ENCODE assay signal across 36 cellular contexts in the genomic region with DNA sequence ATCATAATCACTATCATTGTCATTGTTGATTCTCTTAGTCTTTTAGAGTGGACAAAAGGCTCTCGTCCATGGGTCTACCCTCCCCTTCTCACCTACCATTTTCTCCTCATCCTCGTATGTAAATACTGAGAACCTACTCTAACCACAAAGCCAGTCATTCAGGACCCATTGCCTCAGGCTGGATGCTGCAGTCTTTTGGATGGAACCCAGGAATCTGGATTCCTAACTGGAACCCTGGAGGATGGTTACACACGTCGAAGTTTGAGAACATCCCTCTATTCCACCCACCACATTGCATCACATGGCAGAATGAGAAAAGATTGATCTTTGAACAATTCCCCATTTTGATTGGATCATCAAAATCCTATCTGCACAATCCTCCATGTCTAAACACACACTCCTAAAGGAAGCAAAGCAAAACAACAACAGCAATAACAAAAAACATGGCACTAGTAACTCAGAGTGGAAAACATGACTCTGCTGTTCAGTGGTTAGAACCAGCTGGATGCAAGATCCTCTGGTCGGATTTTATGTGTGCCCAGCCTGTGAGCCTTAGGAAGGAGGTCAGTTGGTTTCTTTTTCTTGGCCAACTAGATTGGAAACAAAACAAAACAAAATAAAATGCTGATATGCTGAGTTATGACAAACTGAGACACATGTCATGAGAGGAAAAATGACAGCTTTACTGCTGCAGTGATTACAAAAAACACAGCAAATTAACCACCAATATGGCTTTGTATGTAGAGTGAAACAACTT. TPM values are rescaled to one million over a fixed set of nuclear protein-coding genes. Genes with fewer than 3 reads are reported as not detected.
"Had no signal": no experiment of that assay in that cellular context is flagged by ENCODE, and none has a peak within 500 bp of the region (broad histone marks: within the 10 kb centered on the region; RNA-seq: fewer than 3 reads in every experiment).

No MANE protein-coding gene starts in this region.

- H3K27me3 ChIP-seq: adrenal gland, brain microvascular endothelial cell, Peyer's patch had no signal

- DNase-seq: activated CD4-positive, alpha-beta T cell treated with anti-CD3 and anti-CD28 coated beads for 36 hours; activated CD4-positive, alpha-beta T cell treated with anti-CD3 and anti-CD28 coated beads, Interleukin-2, amount 10 ng/mL, durations not matched to agents 7 days and 5 days; activated CD4-positive, alpha-beta T cell treated with anti-CD3 and anti-CD28 coated beads, Interleukin-2, amount 50 U/mL, for 48 hours; activated CD8-positive, alpha-beta memory T cell treated with anti-CD3 and anti-CD28 coated beads, Interleukin-2, amount 50 U/mL, for 4 hours; activated gamma-delta T cell treated with Interleukin-2 at 50 U/mL for 16 hours; activated naive CD4-positive, alpha-beta T cell treated with anti-CD3 and anti-CD28 coated beads, Interleukin-2, amount 50 U/mL, for 16 hours; activated T-cell treated with anti-CD3 and anti-CD28 coated beads for 4 hours; activated T-cell treated with anti-CD3 and anti-CD28 coated beads, Interleukin-2, amount 50 U/mL, for 4 hours; adrenal gland; brain microvascular endothelial cell; central memory CD4-positive, alpha-beta T cell; NCI-H1105; NCI-H1417 treated with DMSO at 0.1 percent for 48 hours; NCI-H187 treated with DMSO at 0.1 percent for 48 hours; NCI-H2081; NCI-H2171 treated with DMSO at 0.1 percent for 48 hours; NCI-H226; NCI-H446 treated with DMSO at 0.1 percent for 48 hours; NCI-H524; NCI-H69; NCI-H82; PC-3; Peyer's patch; RPMI8226; SHP77 treated with DMSO at 0.1 percent for 48 hours; SK-N-SH had no signal

- H3K36me3 ChIP-seq: adrenal gland, brain microvascular endothelial cell, Peyer's patch, SJSA1 had no signal

- H3K4me3 ChIP-seq: adrenal gland, Peyer's patch, SJSA1 had no signal

- H3K27ac Mint-ChIP-seq: activated CD4-positive, alpha-beta T cell treated with anti-CD3 and anti-CD28 coated beads for 36 hours; activated CD4-positive, alpha-beta T cell treated with anti-CD3 and anti-CD28 coated beads, Interleukin-2, amount 10 ng/mL, durations not matched to agents 7 days and 5 days; activated T-helper 1 cell treated with anti-CD3 and anti-CD28 coated beads, Interleukin-12 subunit alpha, Interleukin-12 subunit beta, Interleukin-2, Interleukin-4 antibody, amounts not matched to agents 30 ng/mL and 10 ng/mL and 1 ng/mL, durations not matched to agents 14 hours and 24 hours and 36 hours; T-helper 1 cell treated with Interleukin-12 subunit alpha and Interleukin-12 subunit beta and Interleukin-4 antibody, amounts not matched to agents 30 μg/mL and 1 μg/mL, for 36 hours; T-helper 2 cell treated with Interferon-gamma antibody and Interleukin-4, amounts not matched to agents 5 μg/mL and 100 μg/mL, for 36 hours; WTC11 had no signal

- H3K9me3 ChIP-seq: adrenal gland, Peyer's patch, SJSA1, SK-N-SH had no signal

- H3K9ac ChIP-seq: KMS-11, SK-N-SH had no signal

- H3K27ac ChIP-seq: adrenal gland, brain microvascular endothelial cell, KMS-11, Peyer's patch, SJSA1 had no signal

- H3K4me2 ChIP-seq: KMS-11, SK-N-SH had no signal

- H3K27me3 Mint-ChIP-seq: activated CD4-positive, alpha-beta T cell treated with anti-CD3 and anti-CD28 coated beads for 36 hours; activated CD4-positive, alpha-beta T cell treated with anti-CD3 and anti-CD28 coated beads, Interleukin-2, amount 10 ng/mL, durations not matched to agents 7 days and 5 days had no signal

- FAIRE-seq: colon, TTC549 had no signal

- H3K4me1 Mint-ChIP-seq: WTC11 had no signal

- H3K4me3 Mint-ChIP-seq: activated CD4-positive, alpha-beta T cell treated with anti-CD3 and anti-CD28 coated beads for 36 hours; activated CD4-positive, alpha-beta T cell treated with anti-CD3 and anti-CD28 coated beads, Interleukin-2, amount 10 ng/mL, durations not matched to agents 7 days and 5 days; activated T-cell treated with anti-CD3 and anti-CD28 coated beads, Interleukin-2, amount 50 U/mL, for 4 hours; activated T-helper 1 cell treated with anti-CD3 and anti-CD28 coated beads, Interleukin-12 subunit alpha, Interleukin-12 subunit beta, Interleukin-2, Interleukin-4 antibody, amounts not matched to agents 30 ng/mL and 10 ng/mL and 1 ng/mL, durations not matched to agents 14 hours and 24 hours and 36 hours; T-helper 1 cell treated with Interleukin-12 subunit alpha and Interleukin-12 subunit beta and Interleukin-4 antibody, amounts not matched to agents 30 μg/mL and 1 μg/mL, for 36 hours; T-helper 2 cell treated with Interferon-gamma antibody and Interleukin-4, amounts not matched to agents 5 μg/mL and 100 μg/mL, for 36 hours; WTC11 had no signal

- ATAC-seq: activated CD4-positive, alpha-beta T cell treated with anti-CD3 and anti-CD28 coated beads for 36 hours; activated CD4-positive, CD25-positive, alpha-beta regulatory T cell treated with anti-CD3 and anti-CD28 coated beads, Interleukin-2, amount 50 U/mL, for 24 hours; activated T-cell treated with anti-CD3 and anti-CD28 coated beads, Interleukin-2, amount 50 U/mL, for 4 hours; PC-3; WTC11 had no signal

- H3K4me1 ChIP-seq: Peyer's patch, SJSA1 had no signal

RNA-seq across cellular contexts. Expression of a gene that starts 38.0 kb away (rescaled TPM):
- total RNA-seq: LHCN-M2, PC-3, SJSA1 had no signal
